Comparison of ENCODE assay signal across 8 cellular contexts in genomic region chr22:24175160-24175808, GRCh38. TPM values are rescaled to one million over a fixed set of nuclear protein-coding genes. Genes with fewer than 3 reads are reported as not detected.
DNase-seq lines count a peak whose midpoint lies in the region; ATAC-seq and TF ChIP-seq lines count a peak whose summit lies in the region.

No MANE protein-coding gene starts in this region.

- H3K27ac Mint-ChIP-seq in MCF 10A (ENCODE audit: low read depth, unreplicated experiment) = no peak overlapping the region
- peak overlapping the region in 5 of 6 donors; percentile 10 to 73 (median 40) for H3K27ac Mint-ChIP-seq in immature natural killer cell

- WGBS in spleen, 5 donors = 44 to 73% (median 67%) methylated on average over 10 to 11 of the region's 11 CpGs

- BruUV-seq in MCF 10A (replicated peaks; lab: Mats Ljungman, UMichigan) = no TSS peak

- CTCF ChIA-PET in MCF 10A (lab: Yijun Ruan, JAX) = interaction anchor here (0.5 to 7.0 kb wide), 18 partner anchors 9 to 582 kb away, joined by 3 to 35 read pairs (median 4); no protein-coding TSS in a partner anchor

- TF ChIP-seq CTCF in WERI-Rb-1 (IDR thresholded peaks at IDR 0.05; ENCODE audit: low read depth, low read length) = peak; percentile 98
- peak; percentile 81 for TF ChIP-seq CTCF in MCF 10A (IDR thresholded peaks at IDR 0.05; ENCODE audit: unreplicated experiment)
- peak; percentile 69 to 92 (median 84) for TF ChIP-seq CTCF in spleen (IDR thresholded peaks at IDR 0.05 in 8 of 11, conservative IDR thresholded peaks at IDR 0.05 in 3 of 11)

- H3K9me3 Mint-ChIP-seq in MCF 10A (ENCODE audit: unreplicated experiment) (no peaks in the 10 kb centered on the region), immature natural killer cell (no peaks in the 10 kb centered on the region)

- peaks cover 7% of the 10 kb centered on the region for H3K36me3 Mint-ChIP-seq in MCF 10A (ENCODE audit: insufficient read depth, unreplicated experiment)
- H3K36me3 Mint-ChIP-seq in immature natural killer cell = peaks cover 0 to 9% (median 0%) of the 10 kb centered on the region in 3 donors

- ATAC-seq in GM21619 (IDR thresholded peaks at IDR 0.05; ENCODE audit: unreplicated experiment) = no peak

- H3K4me1 Mint-ChIP-seq in MCF 10A (ENCODE audit: insufficient read depth, unreplicated experiment) = peaks cover 6% of the 10 kb centered on the region
- H3K4me1 Mint-ChIP-seq in immature natural killer cell = no peaks in the 10 kb centered on the region

- H3K27me3 ChIP-seq in WERI-Rb-1 (ENCODE audit: insufficient read depth, low read depth, severe bottlenecking) (no peaks in the 10 kb centered on the region), spleen (replicated peaks in 1 of 7) (no peaks in the 10 kb centered on the region)

- peak; percentile 29 for DNase-seq in DMS114 treated with DMSO at 0.1 percent for 48 hours (lab: John Stamatoyannopoulos, UW; ENCODE audit: unreplicated experiment)
- peak; percentile 93 for DNase-seq in WERI-Rb-1
- peak; percentile 79 for DNase-seq in MCF 10A (ENCODE audit: unreplicated experiment)
- DNase-seq in immature natural killer cell = peak; percentile 51 to 62 (median 61)
- peak; percentile 93 for DNase-seq in spleen
- no peak for DNase-seq in LoVo (ENCODE audit: low spot score)

- H3K27me3 Mint-ChIP-seq in MCF 10A (ENCODE audit: insufficient read depth, unreplicated experiment) = no peaks in the 10 kb centered on the region
- peaks cover 2 to 6% (median 2%) of the 10 kb centered on the region in 3 donors for H3K27me3 Mint-ChIP-seq in immature natural killer cell (ENCODE audit: low read depth in 3 of 3)

- peaks cover 0 to 11% (median under 1%) of the 10 kb centered on the region in 6 donors for H3K4me1 ChIP-seq in spleen

- intact Hi-C loops in MCF 10A (cut with micrococcal nuclease) = loop anchor here (1.0 to 5.0 kb wide), 2 partner anchors 68 to 188 kb away; no protein-coding TSS in a partner anchor
- intact Hi-C loops in spleen (cut with DNase I; ENCODE audit: low total_unique reads) = no loop called here

- H3K36me3 ChIP-seq in WERI-Rb-1 (peaks cover 66% of the 10 kb centered on the region), spleen (peaks cover 0 to 100% (median 80%) of the 10 kb centered on the region in 6 donors)

- POLR2A ChIA-PET in MCF 10A (lab: Yijun Ruan, JAX) = interaction anchor here (0.7 kb wide), 1 partner anchor 20 kb away, joined by 3 read pairs; no protein-coding TSS in a partner anchor

- TF ChIP-seq EP300 in Ishikawa (IDR thresholded peaks at IDR 0.05; ENCODE audit: borderline replicate concordance) = no peak

- no peak for TF ChIP-seq POLR2A in spleen (IDR thresholded peaks at IDR 0.05)

- TF ChIP-seq RAD21 in Ishikawa (IDR thresholded peaks at IDR 0.05; ENCODE audit: low read depth) = peak; percentile 87

- H3K4me3 Mint-ChIP-seq in MCF 10A (ENCODE audit: unreplicated experiment) (no peak overlapping the region), immature natural killer cell (no peak overlapping the region)

- H3K27ac ChIP-seq in WERI-Rb-1 = peak overlapping the region; percentile 69
- H3K27ac ChIP-seq in spleen = peak overlapping the region in 2 of 8 donors; percentile 24 to 58

- H3K4me3 ChIP-seq in WERI-Rb-1 (ENCODE audit: low read depth, low read length) (no peak overlapping the region), spleen (no peak overlapping the region)

- no peaks in the 10 kb centered on the region for H3K9me3 ChIP-seq in WERI-Rb-1 (ENCODE audit: severe bottlenecking)
- H3K9me3 ChIP-seq in spleen = no peaks in the 10 kb centered on the region

TF ChIP-seq in Ishikawa, 13 proteins besides CTCF, POLR2A, EP300 and RAD21:
- no peak for TF ChIP-seq REST (IDR thresholded peaks at IDR 0.05; ENCODE audit: low read depth)
- no peak for TF ChIP-seq NFIC (IDR thresholded peaks at IDR 0.05)
- no peak for TF ChIP-seq ZBTB7A (IDR thresholded peaks at IDR 0.05; ENCODE audit: low read depth)
- no peak for TF ChIP-seq MAX (IDR thresholded peaks at IDR 0.05)
- TF ChIP-seq CEBPB (IDR thresholded peaks at IDR 0.05) = no peak
- no peak for TF ChIP-seq USF1 (IDR thresholded peaks at IDR 0.05)
- no peak for TF ChIP-seq EGR1 (IDR thresholded peaks at IDR 0.05)
- TF ChIP-seq TEAD4 (IDR thresholded peaks at IDR 0.05) = no peak
- no peak for TF ChIP-seq CREB1 (IDR thresholded peaks at IDR 0.05; ENCODE audit: low read depth)
- TF ChIP-seq YY1 (IDR thresholded peaks at IDR 0.05; ENCODE audit: low read depth) = no peak
- no peak for TF ChIP-seq FOXM1 (IDR thresholded peaks at IDR 0.05; ENCODE audit: borderline replicate concordance, low read depth)
TF ChIP-seq in Ishikawa: peak in this region for 0.

RNA-seq across cellular contexts. Expression of gene SUSD2, which starts 6.0 kb away (rescaled TPM):
- total RNA-seq in MCF 10A (2022) = 13.3 and 32.8 TPM in 2 replicates
- under 1 TPM in 2 of 3 donors, not detected in 1; 0.07 to 0.14 TPM for polyA plus RNA-seq in immature natural killer cell
- total RNA-seq in spleen = 1 to 10 TPM; 1.4 to 9.0 (median 3.2) TPM
- 1 to 10 TPM; 2.2 to 4.0 (median 3.6) TPM for polyA plus RNA-seq in spleen
